24 cellular contexts compared by ENCODE assay signal in the genomic region with DNA sequence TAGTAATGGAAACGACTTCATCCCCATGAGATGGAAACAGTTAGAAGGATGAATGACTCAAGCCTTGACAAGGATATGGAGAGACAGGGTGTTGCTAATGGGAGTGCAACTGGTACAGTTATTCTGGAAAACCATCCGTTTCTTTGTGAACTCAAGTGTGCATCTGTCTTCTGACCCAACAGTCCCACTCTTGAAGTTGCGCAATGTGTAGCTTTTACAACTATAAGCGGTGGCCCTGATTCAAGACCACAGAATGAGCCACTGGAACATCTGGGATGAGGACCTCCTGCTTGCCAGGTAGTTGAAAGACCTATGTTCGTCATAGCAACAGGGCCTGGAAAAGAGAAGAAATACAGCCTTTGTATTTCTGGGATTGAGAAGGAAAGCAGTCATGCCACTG.
"Had no signal": no experiment of that assay in that cellular context is flagged by ENCODE, and none has a peak within 500 bp of the region (broad histone marks: within the 10 kb centered on the region; RNA-seq: fewer than 3 reads in every experiment).

No MANE protein-coding gene starts in this region.

- ATAC-seq: T-cell had no signal

- FAIRE-seq: HTR-8/SVneo, RCC 7860 had no signal

- H3K27ac Mint-ChIP-seq: T-cell; T-helper 1 cell treated with Interleukin-12 subunit alpha and Interleukin-12 subunit beta and Interleukin-4 antibody, amounts not matched to agents 30 μg/mL and 1 μg/mL, for 36 hours had no signal

- H3K9me3 ChIP-seq: SJSA1 had no signal

- H3K27ac ChIP-seq: HL-60, SJSA1, SK-N-MC had no signal

- H3K4me1 ChIP-seq: SJSA1 had no signal

- H3K36me3 ChIP-seq: SJSA1 had no signal

- H3K27me3 Mint-ChIP-seq: T-cell had no signal

- H3K27me3 ChIP-seq: SJSA1 had no signal

- H3K4me3 Mint-ChIP-seq: T-cell; T-helper 1 cell treated with Interleukin-12 subunit alpha and Interleukin-12 subunit beta and Interleukin-4 antibody, amounts not matched to agents 30 μg/mL and 1 μg/mL, for 36 hours had no signal

- H3K4me1 Mint-ChIP-seq: T-cell had no signal

- H3K9me3 Mint-ChIP-seq: T-cell; T-helper 1 cell treated with Interleukin-12 subunit alpha and Interleukin-12 subunit beta and Interleukin-4 antibody, amounts not matched to agents 30 μg/mL and 1 μg/mL, for 36 hours had no signal

- DNase-seq: KBM-7, NCI-H1092 treated with DMSO at 0.1 percent for 48 hours, NCI-H1436, NCI-H187, NCI-H2029, NCI-H2081 treated with DMSO at 0.1 percent for 48 hours, NCI-H2171, NCI-H226, NCI-H446, NCI-H510A, NCI-H524 treated with DMSO at 0.1 percent for 48 hours, NCI-H69, NCI-H774, Right ventricle myocardium superior, RPMI8226, SIG-M5, SW 1271, T-cell had no signal

- H3K4me3 ChIP-seq: SJSA1, SK-N-MC had no signal
